Comparison of ENCODE assay signal across 8 cellular contexts in the genomic region with DNA sequence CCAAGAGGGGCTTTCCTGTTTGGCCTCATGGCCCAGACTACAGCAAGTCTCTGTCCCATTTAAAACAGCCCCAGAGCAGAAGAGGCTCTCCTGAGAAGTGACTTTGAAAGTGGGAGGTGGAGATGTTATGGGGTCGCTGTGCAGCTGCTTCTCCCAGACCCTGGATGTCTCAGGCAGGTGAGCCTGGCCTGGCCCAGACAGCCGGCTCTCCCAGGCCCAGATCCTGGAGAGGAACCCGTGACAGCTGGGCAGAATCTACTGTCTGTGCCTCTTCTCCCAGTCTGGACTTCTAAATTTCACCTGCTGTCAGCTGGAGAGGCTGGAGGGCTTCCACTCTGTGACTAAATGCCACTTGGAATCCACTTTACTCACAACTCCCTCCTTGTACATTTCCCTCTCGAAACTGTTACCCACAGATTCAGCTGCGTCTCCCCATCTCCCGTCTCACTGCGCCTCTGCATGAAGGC. TPM values are rescaled to one million over a fixed set of nuclear protein-coding genes. Genes with fewer than 3 reads are reported as not detected.
DNase-seq lines count a peak whose midpoint lies in the region; ATAC-seq and TF ChIP-seq lines count a peak whose summit lies in the region.

No MANE protein-coding gene starts in this region.

- H3K27me3 Mint-ChIP-seq in glutamatergic neuron (ENCODE audit: unreplicated experiment), result no peaks in the 10 kb centered on the region

- peaks cover 10% of the 10 kb centered on the region for H3K9me3 ChIP-seq in RWPE2 (ENCODE audit: severe bottlenecking)

- H3K27me3 ChIP-seq in RWPE2 (ENCODE audit: insufficient read depth, poor library complexity, severe bottlenecking), result no peaks in the 10 kb centered on the region

- DNase-seq in RWPE2 (ENCODE audit: low spot score) (no peak), glutamatergic neuron (no peak), UCSD-AML1 (lab: John Stamatoyannopoulos, UW; ENCODE audit: unreplicated experiment) (no peak), NOMO-1 treated with DMSO at 0.1 percent for 48 hours (lab: John Stamatoyannopoulos, UW; ENCODE audit: unreplicated experiment) (no peak)

- H3K36me3 Mint-ChIP-seq in glutamatergic neuron (ENCODE audit: unreplicated experiment), result no peaks in the 10 kb centered on the region

- peaks cover 8% of the 10 kb centered on the region for H3K4me1 ChIP-seq in RWPE2 (ENCODE audit: insufficient read depth, poor library complexity, severe bottlenecking)

- no peak overlapping the region for H3K4me3 Mint-ChIP-seq in glutamatergic neuron (ENCODE audit: unreplicated experiment)

- H3K36me3 ChIP-seq in RWPE2 (ENCODE audit: low read depth), result no peaks in the 10 kb centered on the region

- H3K9me3 Mint-ChIP-seq in glutamatergic neuron (ENCODE audit: unreplicated experiment), result no peaks in the 10 kb centered on the region

- ATAC-seq in GM19395 (IDR thresholded peaks at IDR 0.05; ENCODE audit: unreplicated experiment), result peak; percentile 7
- no peak; the same call in 2 of the 3 replicates for ATAC-seq in RWPE2 (ENCODE audit: low read depth)
- no peak for ATAC-seq in GM18870 (IDR thresholded peaks at IDR 0.05; ENCODE audit: unreplicated experiment)
- no peak for ATAC-seq in GM18907 (IDR thresholded peaks at IDR 0.05; ENCODE audit: unreplicated experiment)

- H3K27ac ChIP-seq in RWPE2 (ENCODE audit: poor library complexity, severe bottlenecking), result peak overlapping the region; percentile 42
- peak overlapping the region in 20 of 21 experiments; percentile 35 to 95 (median 80) for H3K27ac ChIP-seq in skin epidermis

- H3K4me1 Mint-ChIP-seq in glutamatergic neuron (ENCODE audit: low read depth, unreplicated experiment), result peaks cover 11% of the 10 kb centered on the region

- H3K27ac Mint-ChIP-seq in glutamatergic neuron (ENCODE audit: unreplicated experiment), result peak overlapping the region; percentile 53

- TF ChIP-seq CTCF in RWPE2 (IDR thresholded peaks at IDR 0.05; ENCODE audit: poor library complexity, severe bottlenecking), result no peak
- no peak for TF ChIP-seq CTCF in glutamatergic neuron (IDR thresholded peaks at IDR 0.05; ENCODE audit: partially characterized antibody, unreplicated experiment)

- no peak overlapping the region for H3K4me3 ChIP-seq in RWPE2 (ENCODE audit: severe bottlenecking)
- H3K4me3 ChIP-seq in skin epidermis, result peak overlapping the region in 2 of 7 experiments; percentile 11 to 13

RNA-seq across cellular contexts. Expression of gene FAM78A, which starts 20.5 kb away (rescaled TPM):
- total RNA-seq in glutamatergic neuron (ENCODE audit: unreplicated experiment), result 14.9 TPM

RNA-seq across cellular contexts. Expression of gene PLPP7, which starts 33.8 kb away (rescaled TPM):
- total RNA-seq in glutamatergic neuron (ENCODE audit: unreplicated experiment), result 17.3 TPM
